ENCODE assay signal across 30 cellular contexts in genomic region chr3:128914966-128915645, GRCh38.
"Had no signal": no experiment of that assay in that cellular context is flagged by ENCODE, and none has a peak within 500 bp of the region (broad histone marks: within the 10 kb centered on the region; RNA-seq: fewer than 3 reads in every experiment).

No MANE protein-coding gene starts in this region.

- H3K27me3 Mint-ChIP-seq: activated naive CD8-positive, alpha-beta T cell; brain; effector memory CD8-positive, alpha-beta T cell; naive thymus-derived CD8-positive, alpha-beta T cell; stimulated activated naive CD8-positive, alpha-beta T cell treated with anti-CD3 and anti-CD28 coated beads, Interleukin-15, Interleukin-2, amounts not matched to agents 100 ng/mL and 50 ng/mL, for 24 hours; T-helper 17 cell had no signal

- H3K27ac Mint-ChIP-seq: activated naive CD8-positive, alpha-beta T cell; brain; stimulated activated naive CD8-positive, alpha-beta T cell treated with anti-CD3 and anti-CD28 coated beads, Interleukin-15, Interleukin-2, amounts not matched to agents 100 ng/mL and 50 ng/mL, for 24 hours; T-helper 17 cell had no signal

- H3K4me3 Mint-ChIP-seq: activated naive CD8-positive, alpha-beta T cell; brain; effector memory CD8-positive, alpha-beta T cell; naive thymus-derived CD8-positive, alpha-beta T cell; neural crest cell; stimulated activated naive CD8-positive, alpha-beta T cell treated with anti-CD3 and anti-CD28 coated beads, Interleukin-15, Interleukin-2, amounts not matched to agents 100 ng/mL and 50 ng/mL, for 24 hours; T-helper 17 cell had no signal

- ATAC-seq: activated CD4-positive, CD25-positive, alpha-beta regulatory T cell treated with anti-CD3 and anti-CD28 coated beads, Interleukin-2, amount 50 U/mL, for 24 hours; effector memory CD8-positive, alpha-beta T cell; gastrocnemius medialis; left ventricle myocardium superior; naive thymus-derived CD8-positive, alpha-beta T cell; pancreas; T-helper 17 cell had no signal

- DNase-seq: activated CD4-positive, alpha-beta T cell treated with anti-CD3 and anti-CD28 coated beads for 48 hours; activated CD4-positive, alpha-beta T cell treated with anti-CD3 and anti-CD28 coated beads, Interleukin-2, amount 50 U/mL, for 48 hours; activated CD8-positive, alpha-beta memory T cell treated with anti-CD3 and anti-CD28 coated beads for 24 hours; dorsolateral prefrontal cortex; effector memory CD8-positive, alpha-beta T cell; erythroblast; glutamatergic neuron; islet precursor cell; left ventricle myocardium superior; mammary epithelial cell; midbrain; naive thymus-derived CD8-positive, alpha-beta T cell; nucleus accumbens; pancreas; stimulated activated CD4-positive, alpha-beta T cell treated with anti-CD3 and anti-CD28 coated beads, Interleukin-2, amount 100 ng/mL, for 48 hours; SW 1271; T-helper 17 cell; T1000; WERI-Rb-1 had no signal

- H3K27me3 ChIP-seq: ascending aorta, cardiac muscle cell, dorsolateral prefrontal cortex, gastrocnemius medialis, pancreas, right atrium auricular region, tibial artery had no signal

- H3K4me1 Mint-ChIP-seq: brain, neural crest cell, T-helper 17 cell had no signal

- H3K27ac ChIP-seq: ascending aorta, cardiac muscle cell, coronary artery, dorsolateral prefrontal cortex, gastrocnemius medialis, pancreas, right atrium auricular region, tibial artery, WERI-Rb-1 had no signal

- H3K9me3 ChIP-seq: ascending aorta, gastrocnemius medialis, pancreas, right atrium auricular region, tibial artery had no signal

- H3K9me3 Mint-ChIP-seq: effector memory CD8-positive, alpha-beta T cell had no signal

- H3K4me3 ChIP-seq: ascending aorta, cardiac muscle cell, coronary artery, dorsolateral prefrontal cortex, gastrocnemius medialis, pancreas, right atrium auricular region, tibial artery had no signal

- H3K4me1 ChIP-seq: ascending aorta, gastrocnemius medialis, pancreas, tibial artery had no signal
